ENCODE assay signal across 14 cellular contexts in genomic region chr15:83323296-83323711, GRCh38. TPM values are rescaled to one million over a fixed set of nuclear protein-coding genes. Genes with fewer than 3 reads are reported as not detected.
DNase-seq lines count a peak whose midpoint lies in the region; ATAC-seq and TF ChIP-seq lines count a peak whose summit lies in the region.
"Had no signal": no experiment of that assay in that cellular context is flagged by ENCODE, and none has a peak within 500 bp of the region (broad histone marks: within the 10 kb centered on the region; RNA-seq: fewer than 3 reads in every experiment).

No MANE protein-coding gene starts in this region.

- DNase-seq in AG09309 (ENCODE audit: low read depth), result peak; percentile 79
- peak; percentile 97 for DNase-seq in HS-5 (ENCODE audit: low read depth)
- peak; percentile 70 for DNase-seq in dedifferentiated amniotic fluid mesenchymal stem cell (ENCODE audit: extremely low spot score)
- no peak for DNase-seq in SW 1271 (lab: John Stamatoyannopoulos, UW)
- no peak for DNase-seq in medulla oblongata (ENCODE audit: extremely low spot score)
- no peak for DNase-seq in activated CD8-positive, alpha-beta memory T cell treated with anti-CD3 and anti-CD28 coated beads for 24 hours
- DNase-seq: activated CD4-positive, alpha-beta memory T cell treated with anti-CD3 and anti-CD28 coated beads for 36 hours; CD8-positive, alpha-beta T cell; NCI-H2029 treated with DMSO at 0.1 percent for 48 hours; ovary; Peyer's patch had no signal

- H3K27ac ChIP-seq in mesodermal cell (ENCODE audit: low read depth, low read length, severe bottlenecking), result peak overlapping the region; percentile 63
- H3K27ac ChIP-seq: ascending aorta, ovary, Peyer's patch had no signal

- no peak for ATAC-seq in GM21367 (IDR thresholded peaks at IDR 0.05; ENCODE audit: unreplicated experiment)
- ATAC-seq: CD8-positive, alpha-beta T cell had no signal

- no peaks in the 10 kb centered on the region for H3K36me3 ChIP-seq in mesodermal cell (ENCODE audit: control insufficient read depth, insufficient read depth, low read length)
- H3K36me3 ChIP-seq: ascending aorta, ovary, Peyer's patch had no signal

- H3K9me3 ChIP-seq in mesodermal cell (ENCODE audit: control insufficient read depth, low read length), result peaks cover 3% of the 10 kb centered on the region
- H3K9me3 ChIP-seq: ascending aorta, ovary, Peyer's patch had no signal

- no peak for TF ChIP-seq CTCF in AG09309 (IDR thresholded peaks at IDR 0.05; ENCODE audit: control insufficient read depth, insufficient read depth, low read depth, low read length, missing control alignments)

- peaks cover 44% of the 10 kb centered on the region for H3K4me1 ChIP-seq in mesodermal cell (ENCODE audit: control insufficient read depth, insufficient read depth, low read length, poor library complexity, severe bottlenecking)
- H3K4me1 ChIP-seq: ascending aorta, Peyer's patch had no signal

- 95 to 97% methylated on average over 6 to 9 of the region's 9 CpGs for WGBS in mesodermal cell (ENCODE audit: insufficient coverage in 2 of 2), 2 experiments

- H3K4me3 ChIP-seq in AG09309 (ENCODE audit: control insufficient read depth, low read depth, low read length), result no peak overlapping the region
- no peak overlapping the region for H3K4me3 ChIP-seq in mesodermal cell (ENCODE audit: extremely low read depth, insufficient read depth, low read length, poor library complexity, severe bottlenecking)
- H3K4me3 ChIP-seq: ascending aorta, ovary, Peyer's patch had no signal

RNA-seq across cellular contexts. Expression of gene BNC1, which starts 38.8 kb away (rescaled TPM):
- polyA plus RNA-seq in mesodermal cell (2013, experiment 1 of 2), result 12.0 TPM
- 13.5 TPM for polyA plus RNA-seq in mesodermal cell (2013, experiment 2 of 2)

Comparison
In these comparisons a context has a peak if more than half of its experiments do, and no peak if none do; other contexts are left out.
1. DNase-seq: peak in AG09309 (single experiment), HS-5 (single experiment) and dedifferentiated amniotic fluid mesenchymal stem cell (single experiment); none in SW 1271 (0 of 2), medulla oblongata (single experiment) and activated CD8-positive, alpha-beta memory T cell treated with anti-CD3 and anti-CD28 coated beads for 24 hours (single experiment).